8 cellular contexts compared by ENCODE assay signal in genomic region chr13:113584870-113585671, GRCh38. TPM values are rescaled to one million over a fixed set of nuclear protein-coding genes. Genes with fewer than 3 reads are reported as not detected.
A peak's percentile ranks its signal among the peaks of the same experiment; 100 is the strongest.
DNase-seq lines count a peak whose midpoint lies in the region; ATAC-seq and TF ChIP-seq lines count a peak whose summit lies in the region.

No MANE protein-coding gene starts in this region.

- no peak overlapping the region for H3K27ac ChIP-seq in urinary bladder (ENCODE audit: low read depth)

- POLR2A ChIA-PET in AG04449 (lab: Yijun Ruan, JAX) = no interaction called here
- POLR2A ChIA-PET in T-cell (lab: Charles Lee) = no interaction called here

- ATAC-seq in GM18907 (IDR thresholded peaks at IDR 0.05; ENCODE audit: unreplicated experiment) (peak; percentile 42), HG03095 (IDR thresholded peaks at IDR 0.05; ENCODE audit: unreplicated experiment) (peak; percentile 37), T-cell (replicated peaks in 1 of 4) (peak; percentile 34 to 50 (median 46))

- peak overlapping the region in 1 of 2 donors; percentile 46 for H3K27ac Mint-ChIP-seq in T-cell
- peak overlapping the region; percentile 88 for H3K27ac Mint-ChIP-seq in endothelial cell (ENCODE audit: unreplicated experiment)

- TF ChIP-seq CTCF in AG04449 (IDR thresholded peaks at IDR 0.05; ENCODE audit: insufficient read depth, low read length, missing control alignments) = no peak
- no peak for TF ChIP-seq CTCF in endothelial cell (IDR thresholded peaks at IDR 0.05; ENCODE audit: unreplicated experiment)

- no peaks in the 10 kb centered on the region for H3K4me1 ChIP-seq in urinary bladder (ENCODE audit: insufficient read depth)

- CTCF ChIA-PET in AG04449 (lab: Yijun Ruan, JAX) (no interaction called here), T-cell (lab: Charles Lee) (no interaction called here)

- H3K36me3 Mint-ChIP-seq in T-cell (peaks cover 5% of the 10 kb centered on the region), endothelial cell (ENCODE audit: low read depth, unreplicated experiment) (peaks cover 24% of the 10 kb centered on the region)

- H3K4me3 Mint-ChIP-seq in T-cell (peak overlapping the region; percentile 79 to 87 (median 86)), endothelial cell (ENCODE audit: unreplicated experiment) (peak overlapping the region; percentile 96)

- H3K4me1 Mint-ChIP-seq in T-cell (peaks cover 34 to 42% (median 36%) of the 10 kb centered on the region in 3 donors), endothelial cell (ENCODE audit: unreplicated experiment) (peaks cover 12% of the 10 kb centered on the region)

- under 1% methylated on average over 105 of the region's 105 CpGs for WGBS in urinary bladder

- no peaks in the 10 kb centered on the region for H3K27me3 Mint-ChIP-seq in T-cell
- H3K27me3 Mint-ChIP-seq in endothelial cell (ENCODE audit: unreplicated experiment) = peaks cover 14% of the 10 kb centered on the region

- H3K4me3 ChIP-seq in AG04449 (ENCODE audit: low read depth, low read length) (peak overlapping the region; percentile 63), urinary bladder (ENCODE audit: low read depth, low read length) (peak overlapping the region; percentile 82)

- H3K9me3 Mint-ChIP-seq in T-cell (no peaks in the 10 kb centered on the region), endothelial cell (ENCODE audit: unreplicated experiment) (no peaks in the 10 kb centered on the region)

- no peaks in the 10 kb centered on the region for H3K36me3 ChIP-seq in urinary bladder (ENCODE audit: insufficient read depth)

- DNase-seq in AG04449 (ENCODE audit: low read depth, low spot score) = no peak
- DNase-seq in T-cell = peak in 4 of 34 experiments; percentile 7 to 24 (median 16)
- DNase-seq in endothelial cell (ENCODE audit: low spot score) = no peak
- DNase-seq in myocyte (ENCODE audit: low read depth) = peak; percentile 9
- no peak for DNase-seq in KG1 (lab: John Stamatoyannopoulos, UW)

RNA-seq across cellular contexts. Expression of gene TFDP1, which starts 0.5 kb away (rescaled TPM):
- total RNA-seq in T-cell (10 to 100 TPM; 25.8 to 38.3 (median 34.1) TPM), endothelial cell (ENCODE audit: unreplicated experiment) (65.8 TPM), myocyte (42.9 and 48.2 TPM in 2 replicates), urinary bladder (44.4 TPM)
- polyA plus RNA-seq in myocyte (2012) = 54.4 TPM
- polyA plus RNA-seq in urinary bladder = 33.6 TPM
